In the genomic region with DNA sequence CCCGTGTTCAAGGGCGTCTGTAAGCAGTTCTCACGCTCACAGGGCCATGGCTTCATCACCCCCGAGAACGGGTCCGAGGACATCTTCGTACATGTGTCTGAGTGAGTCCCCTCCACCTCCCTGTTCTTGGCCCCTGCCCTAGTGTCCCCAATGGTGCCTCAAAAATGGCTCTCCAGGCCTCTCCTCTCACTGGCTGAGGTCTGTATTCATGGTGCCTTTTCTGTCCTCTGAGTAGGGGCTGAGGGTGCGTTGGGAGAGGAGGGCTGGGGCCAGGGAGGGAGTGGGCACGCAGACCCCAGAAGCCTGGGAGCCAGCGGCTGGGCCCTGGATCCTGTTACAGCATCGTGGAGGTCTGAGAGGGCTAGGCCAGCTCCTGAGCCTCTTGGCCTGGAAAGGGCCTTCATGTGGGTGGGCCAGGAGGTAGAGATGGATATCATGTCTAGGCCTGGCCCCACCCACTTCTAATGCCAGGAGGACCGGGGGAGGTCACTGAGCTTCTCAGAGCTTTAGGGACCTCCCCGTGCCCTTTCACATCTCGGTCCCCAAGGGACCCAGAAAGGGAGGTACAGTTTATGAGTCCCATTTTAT, we compare ENCODE assay signal across 24 cellular contexts. TPM values are rescaled to one million over a fixed set of nuclear protein-coding genes. Genes with fewer than 3 reads are reported as not detected.
DNase-seq lines count a peak whose midpoint lies in the region; TF ChIP-seq lines count a peak whose summit lies in the region.
"Had no signal": no experiment of that assay in that cellular context is flagged by ENCODE, and none has a peak within 500 bp of the region (broad histone marks: within the 10 kb centered on the region; RNA-seq: fewer than 3 reads in every experiment).

No MANE protein-coding gene starts in this region.

- no peak overlapping the region for H2AFZ ChIP-seq in mesenchymal stem cell (ENCODE audit: low read depth, low read length)
- H2AFZ ChIP-seq: GM23248 had no signal

- H3K4me2 ChIP-seq in mesenchymal stem cell (ENCODE audit: low read length, poor library complexity, severe bottlenecking) = no peak overlapping the region
- H3K4me2 ChIP-seq: A549; BLaER1 treated with 17β-estradiol and CSF1 and Interleukin-3, amounts not matched to agents 10 nM and 100 nM had no signal

- H3K27me3 Mint-ChIP-seq in activated CD4-positive, alpha-beta memory T cell treated with anti-CD3 and anti-CD28 coated beads for 36 hours = no peaks in the 10 kb centered on the region
- H3K27me3 Mint-ChIP-seq: CD4-positive, alpha-beta memory T cell; IgD-negative memory B cell had no signal

- peaks cover 0 to 42% of the 10 kb centered on the region in 2 experiments; a peak in 1 of 3 replicates for H3K36me3 ChIP-seq in HEK293 (ENCODE audit: control insufficient read depth in 2 of 2, insufficient read depth in 1 of 2, low read length in 2 of 2)
- peaks cover 28 to 55% of the 10 kb centered on the region in 2 experiments for H3K36me3 ChIP-seq in mesenchymal stem cell (ENCODE audit: control insufficient read depth in 1 of 2, insufficient read depth in 2 of 2, low read depth in 1 of 2, low read length in 2 of 2)

- POLR2A ChIA-PET in HEK293 (lab: Yijun Ruan, JAX) = interaction anchor here (1.2 to 9.9 kb wide), 4 partner anchors 8 to 47 kb away, joined by 3 to 85 read pairs (median 8); a partner anchor contains a TSS
- POLR2A ChIA-PET in activated CD4-positive, alpha-beta memory T cell treated with anti-CD3 and anti-CD28 coated beads for 36 hours (lab: Charles Lee) = interaction anchor here (0.5 kb wide), 1 partner anchor 1988 kb away, joined by 3 read pairs; no protein-coding TSS in a partner anchor

- no peaks in the 10 kb centered on the region for H3K4me1 Mint-ChIP-seq in activated CD4-positive, alpha-beta memory T cell treated with anti-CD3 and anti-CD28 coated beads for 36 hours (ENCODE audit: low read depth)
- H3K4me1 Mint-ChIP-seq: CD4-positive, alpha-beta memory T cell had no signal

- no peak overlapping the region for H3K14ac ChIP-seq in mesenchymal stem cell (ENCODE audit: low read length in 2 of 2)

- H3K4me1 ChIP-seq in HEK293 (ENCODE audit: control insufficient read depth, insufficient read depth, low read length) = no peaks in the 10 kb centered on the region
- H3K4me1 ChIP-seq in mesenchymal stem cell (ENCODE audit: control insufficient read depth, insufficient read depth, low read depth, low read length) = peaks cover 16% of the 10 kb centered on the region
- H3K4me1 ChIP-seq: A549 had no signal

- no peaks in the 10 kb centered on the region for H3K79me1 ChIP-seq in mesenchymal stem cell (replicated peaks; ENCODE audit: low read length, poor library complexity, severe bottlenecking)

- WGBS in mesenchymal stem cell = 94% methylated on average over 12 of the region's 14 CpGs

- CTCF ChIA-PET in HEK293 (lab: Yijun Ruan, JAX) = interaction anchor here (0.6 to 0.8 kb wide), 2 partner anchors 102 to 171 kb away, joined by 3 read pairs; no protein-coding TSS in a partner anchor
- CTCF ChIA-PET in activated CD4-positive, alpha-beta memory T cell treated with anti-CD3 and anti-CD28 coated beads for 36 hours (lab: Charles Lee) = no interaction called here

- H3K27ac Mint-ChIP-seq in activated CD4-positive, alpha-beta memory T cell treated with anti-CD3 and anti-CD28 coated beads for 36 hours = no peak overlapping the region
- H3K27ac Mint-ChIP-seq: CD4-positive, alpha-beta memory T cell; IgD-negative memory B cell had no signal

- no peak overlapping the region for H2AK5ac ChIP-seq in mesenchymal stem cell (ENCODE audit: low read length, severe bottlenecking)

- TF ChIP-seq CTCF in HEK293 (tag by site-specific recombination; IDR thresholded peaks at IDR 0.05) (no peak), foreskin fibroblast (IDR thresholded peaks at IDR 0.05; ENCODE audit: low read depth, low read length) (no peak)

- peaks cover 15% of the 10 kb centered on the region for H3K36me3 Mint-ChIP-seq in activated CD4-positive, alpha-beta memory T cell treated with anti-CD3 and anti-CD28 coated beads for 36 hours
- H3K36me3 Mint-ChIP-seq: IgD-negative memory B cell had no signal

- H3K9me3 Mint-ChIP-seq in activated CD4-positive, alpha-beta memory T cell treated with anti-CD3 and anti-CD28 coated beads for 36 hours = no peaks in the 10 kb centered on the region
- H3K9me3 Mint-ChIP-seq: CD4-positive, alpha-beta memory T cell; IgD-negative memory B cell had no signal

- H2BK15ac ChIP-seq in mesenchymal stem cell (ENCODE audit: low read depth, poor library complexity, severe bottlenecking) = no peak overlapping the region

- no peak overlapping the region for H2BK5ac ChIP-seq in mesenchymal stem cell (ENCODE audit: low read depth, low read length, poor library complexity, severe bottlenecking)

- no peak overlapping the region for H3K23ac ChIP-seq in mesenchymal stem cell (ENCODE audit: low read length in 2 of 2)

- H3K27me3 ChIP-seq in mesenchymal stem cell (ENCODE audit: control insufficient read depth in 1 of 2, insufficient read depth in 1 of 2, low read length in 2 of 2) = no peaks in the 10 kb centered on the region
- H3K27me3 ChIP-seq: BLaER1 treated with 17β-estradiol and CSF1 and Interleukin-3, amounts not matched to agents 10 nM and 100 nM had no signal

- H3K9ac ChIP-seq in mesenchymal stem cell (ENCODE audit: low read length) = no peak overlapping the region
- H3K9ac ChIP-seq: GM23248 had no signal

- no peak overlapping the region for H3K4me3 ChIP-seq in HEK293 (ENCODE audit: low read depth, low read length)
- H3K4me3 ChIP-seq in mesenchymal stem cell (ENCODE audit: insufficient read depth in 1 of 2, low read depth in 1 of 2, low read length in 2 of 2) = no peak overlapping the region
- no peak overlapping the region for H3K4me3 ChIP-seq in foreskin fibroblast (ENCODE audit: low read depth in 1 of 2, low read length in 2 of 2)
- H3K4me3 ChIP-seq: A549; BLaER1 treated with 17β-estradiol and CSF1 and Interleukin-3, amounts not matched to agents 10 nM and 100 nM; GM23248 had no signal

- H4K91ac ChIP-seq in mesenchymal stem cell (ENCODE audit: low read length) = no peak overlapping the region

- H3K9me3 ChIP-seq in HEK293 (ENCODE audit: control insufficient read depth, insufficient read depth, low read depth, low read length) (no peaks in the 10 kb centered on the region), mesenchymal stem cell (ENCODE audit: control insufficient read depth, low read length) (no peaks in the 10 kb centered on the region)
- H3K9me3 ChIP-seq: A549; BLaER1 treated with 17β-estradiol and CSF1 and Interleukin-3, amounts not matched to agents 10 nM and 100 nM had no signal

- intact Hi-C loops in activated CD4-positive, alpha-beta memory T cell treated with anti-CD3 and anti-CD28 coated beads for 36 hours (cut with micrococcal nuclease) = no loop called here

- no peak overlapping the region for H3K18ac ChIP-seq in mesenchymal stem cell (ENCODE audit: low read depth in 1 of 2, low read length in 2 of 2)

- H3K4me3 Mint-ChIP-seq in activated CD4-positive, alpha-beta memory T cell treated with anti-CD3 and anti-CD28 coated beads for 36 hours = no peak overlapping the region
- H3K4me3 Mint-ChIP-seq: CD4-positive, alpha-beta memory T cell; IgD-negative memory B cell had no signal

- no peak overlapping the region for H3K4ac ChIP-seq in mesenchymal stem cell (ENCODE audit: low read depth in 1 of 2, low read length in 2 of 2)

- H4K8ac ChIP-seq in mesenchymal stem cell (ENCODE audit: low read length) = no peak overlapping the region

- DNase-seq in SK-N-DZ (ENCODE audit: low spot score) = peak; percentile 40
- no peak for DNase-seq in mesenchymal stem cell
- no peak for DNase-seq in activated CD4-positive, alpha-beta memory T cell treated with anti-CD3 and anti-CD28 coated beads for 36 hours
- DNase-seq in foreskin fibroblast = no peak
- no peak for DNase-seq in medulla oblongata (ENCODE audit: extremely low spot score)
- DNase-seq: AML-193; CD4-positive, alpha-beta memory T cell; COR-L47; DMS53; GM23248; H7; NCI-H1048; NCI-H1417; NCI-H1694; NCI-H2029 treated with DMSO at 0.1 percent for 48 hours; NCI-H2227 treated with DMSO at 0.1 percent for 48 hours; NCI-H526 treated with DMSO at 0.1 percent for 48 hours; SHP77 had no signal

- H3K27ac ChIP-seq in HEK293 (ENCODE audit: extremely low read depth, low read depth, low read length) (no peak overlapping the region), mesenchymal stem cell (ENCODE audit: low read length, poor library complexity, severe bottlenecking) (no peak overlapping the region)
- H3K27ac ChIP-seq: A549; BLaER1 treated with 17β-estradiol and CSF1 and Interleukin-3, amounts not matched to agents 10 nM and 100 nM; GM23248 had no signal

- H2BK12ac ChIP-seq in mesenchymal stem cell (ENCODE audit: low read length in 2 of 2) = no peak overlapping the region

- peak overlapping the region; percentile 11 for H2BK120ac ChIP-seq in mesenchymal stem cell (ENCODE audit: low read depth, low read length)

RNA-seq across cellular contexts. Expression of a gene that starts 13.0 kb away (rescaled TPM):
- 2.9 TPM in 2 replicates for polyA plus RNA-seq in SK-N-DZ (2014; cell fraction: cytosol; rRNA removed)
- polyA plus RNA-seq in SK-N-DZ (2014; cell fraction: nucleus; rRNA removed) = 2.4 and 3.1 TPM in 2 replicates
- 2.4 TPM for polyA plus RNA-seq in mesenchymal stem cell (2013, experiment 1 of 2)
- polyA plus RNA-seq in mesenchymal stem cell (2013, experiment 2 of 2) = 2.5 TPM
- not detected for total RNA-seq in activated CD4-positive, alpha-beta memory T cell treated with anti-CD3 and anti-CD28 coated beads for 36 hours
- total RNA-seq: CD4-positive, alpha-beta memory T cell; GM23248; NCI-H460; SK-MEL-5 had no signal
- polyA plus RNA-seq: CD4-positive, alpha-beta memory T cell; IgD-negative memory B cell had no signal

RNA-seq across cellular contexts. Expression of a gene that starts 15.9 kb away (rescaled TPM):
- 13.8 and 15.9 TPM in 2 replicates for polyA plus RNA-seq in SK-N-DZ (2014; cell fraction: cytosol; rRNA removed)
- 32.8 and 41.7 TPM in 2 replicates for polyA plus RNA-seq in SK-N-DZ (2014; cell fraction: nucleus; rRNA removed)
- polyA plus RNA-seq in mesenchymal stem cell (2013, experiment 1 of 2) = 40.9 TPM
- polyA plus RNA-seq in mesenchymal stem cell (2013, experiment 2 of 2) = 41.2 TPM
- 10 to 100 TPM; 45.1 to 46.4 TPM for total RNA-seq in activated CD4-positive, alpha-beta memory T cell treated with anti-CD3 and anti-CD28 coated beads for 36 hours

RNA-seq across cellular contexts. Expression of a gene that starts 29.5 kb away (rescaled TPM):
- 30.7 and 33.7 TPM in 2 replicates for polyA plus RNA-seq in SK-N-DZ (2014; cell fraction: cytosol; rRNA removed)
- 20.4 and 33.4 TPM in 2 replicates for polyA plus RNA-seq in SK-N-DZ (2014; cell fraction: nucleus; rRNA removed)
- polyA plus RNA-seq in mesenchymal stem cell (2013, experiment 1 of 2) = 26.7 TPM
- 27.9 TPM for polyA plus RNA-seq in mesenchymal stem cell (2013, experiment 2 of 2)
- 10 to 100 TPM; 23.3 to 23.8 TPM for total RNA-seq in activated CD4-positive, alpha-beta memory T cell treated with anti-CD3 and anti-CD28 coated beads for 36 hours

RNA-seq across cellular contexts. Expression of a gene that starts 47.1 kb away (rescaled TPM):
- 19.1 and 22.3 TPM in 2 replicates for polyA plus RNA-seq in SK-N-DZ (2014; cell fraction: cytosol; rRNA removed)
- polyA plus RNA-seq in SK-N-DZ (2014; cell fraction: nucleus; rRNA removed) = 28.5 and 38.3 TPM in 2 replicates
- polyA plus RNA-seq in mesenchymal stem cell (2013, experiment 1 of 2) = 26.3 TPM
- polyA plus RNA-seq in mesenchymal stem cell (2013, experiment 2 of 2) = 26.7 TPM
- total RNA-seq in activated CD4-positive, alpha-beta memory T cell treated with anti-CD3 and anti-CD28 coated beads for 36 hours = 10 to 100 TPM; 55.5 to 57.9 TPM

RNA-seq across cellular contexts. Expression of a gene that starts 47.3 kb away (rescaled TPM):
- polyA plus RNA-seq in SK-N-DZ (2014; cell fraction: cytosol; rRNA removed) = 760 and 776 TPM in 2 replicates
- polyA plus RNA-seq in SK-N-DZ (2014; cell fraction: nucleus; rRNA removed) = 278 and 382 TPM in 2 replicates
- polyA plus RNA-seq in mesenchymal stem cell (2013, experiment 1 of 2) = 156 TPM
- polyA plus RNA-seq in mesenchymal stem cell (2013, experiment 2 of 2) = 159 TPM
- total RNA-seq in activated CD4-positive, alpha-beta memory T cell treated with anti-CD3 and anti-CD28 coated beads for 36 hours = 100 to 1,000 TPM; 403 to 409 TPM
